ENCODE assay signal across 19 cellular contexts in the genomic region with DNA sequence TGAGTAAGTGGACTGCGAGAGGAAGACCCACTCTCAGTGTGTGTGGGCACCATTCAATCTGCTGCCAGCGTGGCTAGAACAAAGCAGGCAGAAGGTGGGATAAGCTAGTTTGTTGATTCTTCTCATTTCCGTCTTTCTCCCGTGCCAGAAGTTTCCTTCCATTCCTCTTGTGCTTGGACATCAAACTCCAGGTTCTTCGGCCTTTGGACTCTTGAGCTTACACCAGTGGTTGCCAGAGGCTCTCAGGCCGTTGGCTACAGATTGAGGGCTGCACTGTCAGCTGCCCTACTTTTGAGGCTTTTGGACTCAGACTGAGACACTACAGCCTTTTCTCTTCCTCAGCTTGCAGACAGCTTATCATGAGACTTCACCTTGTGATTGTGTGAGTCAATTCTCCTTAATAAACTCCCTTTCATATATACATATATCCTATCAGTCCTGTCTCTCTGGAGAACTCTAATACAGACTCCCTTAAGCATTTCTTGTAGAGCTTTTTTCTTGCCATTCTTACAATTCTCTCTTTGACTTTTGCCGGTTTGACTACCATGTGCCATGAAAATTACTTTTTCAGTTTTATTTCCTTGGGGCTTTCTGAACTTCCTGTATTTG.
"Had no signal": no experiment of that assay in that cellular context is flagged by ENCODE, and none has a peak within 500 bp of the region (broad histone marks: within the 10 kb centered on the region; RNA-seq: fewer than 3 reads in every experiment).

No MANE protein-coding gene starts in this region.

- H3K27ac Mint-ChIP-seq: endodermal cell; naive thymus-derived CD8-positive, alpha-beta T cell had no signal

- H3K27me3 ChIP-seq: heart left ventricle, neutrophil, stomach had no signal

- H3K4me3 Mint-ChIP-seq: endodermal cell; naive thymus-derived CD8-positive, alpha-beta T cell had no signal

- H3K27me3 Mint-ChIP-seq: naive thymus-derived CD8-positive, alpha-beta T cell had no signal

- H3K9me3 ChIP-seq: neutrophil, thoracic aorta had no signal

- DNase-seq: effector CD4-positive, alpha-beta T cell; endodermal cell; erythroblast; heart left ventricle; hypothalamus; left ventricle myocardium inferior; naive thymus-derived CD8-positive, alpha-beta T cell; psoas muscle; retina; stimulated activated CD4-positive, alpha-beta T cell treated with anti-CD3 and anti-CD28 coated beads, Interleukin-2, amount 100 ng/mL, for 24 hours; stimulated activated CD4-positive, alpha-beta T cell treated with anti-CD3 and anti-CD28 coated beads, Interleukin-4, amount 100 ng/mL, for 4 hours; stimulated activated naive CD4-positive, alpha-beta T cell; stomach; substantia nigra had no signal

- H3K4me1 ChIP-seq: heart left ventricle, left ventricle myocardium inferior, psoas muscle, stomach had no signal

- H3K4me3 ChIP-seq: coronary artery, heart left ventricle, left ventricle myocardium inferior, lung, psoas muscle, stomach, thoracic aorta had no signal

- H3K36me3 Mint-ChIP-seq: naive thymus-derived CD8-positive, alpha-beta T cell had no signal

- H3K27ac ChIP-seq: coronary artery, heart left ventricle, left ventricle myocardium inferior, neutrophil, psoas muscle, stomach, thoracic aorta had no signal

- H3K4me1 Mint-ChIP-seq: naive thymus-derived CD8-positive, alpha-beta T cell had no signal

- H3K36me3 ChIP-seq: heart left ventricle, left ventricle myocardium inferior, neutrophil, stomach, thoracic aorta had no signal

- ATAC-seq: heart left ventricle; naive thymus-derived CD8-positive, alpha-beta T cell; psoas muscle; sciatic nerve had no signal
